1 cellular context compared by ENCODE assay signal in genomic region chr3:142026333-142026732, GRCh38.
TF ChIP-seq lines count a peak whose summit lies in the region.

No MANE protein-coding gene starts in this region.

TF ChIP-seq in H1, 55 proteins besides CTCF, POLR2A, EP300 and RAD21:
- TF ChIP-seq USF2 (IDR thresholded peaks at IDR 0.05; ENCODE audit: low read length) (no peak), SP1 (IDR thresholded peaks at IDR 0.05; ENCODE audit: low read depth, low read length) (no peak), GABPA (IDR thresholded peaks at IDR 0.05; ENCODE audit: borderline replicate concordance, insufficient read depth, low read length) (no peak), KDM1A (IDR thresholded peaks at IDR 0.05; ENCODE audit: borderline replicate concordance, low read length) (no peak), TAF1 (IDR thresholded peaks at IDR 0.05; ENCODE audit: low read depth, low read length) (no peak), EGR1 (IDR thresholded peaks at IDR 0.05; ENCODE audit: borderline replicate concordance, low read depth, low read length) (no peak), KDM4A (IDR thresholded peaks at IDR 0.05; ENCODE audit: low read depth, low read length, severe bottlenecking) (no peak), SIRT6 (IDR thresholded peaks at IDR 0.05; ENCODE audit: low read length) (no peak), KDM5A (IDR thresholded peaks at IDR 0.05; ENCODE audit: low read length) (no peak), CBX8 (IDR thresholded peaks at IDR 0.05; ENCODE audit: borderline replicate concordance, low read depth, low read length) (no peak), GTF2F1 (IDR thresholded peaks at IDR 0.05; ENCODE audit: borderline replicate concordance, low read depth, low read length) (no peak), SP2 (IDR thresholded peaks at IDR 0.05; ENCODE audit: low read length) (no peak), SAP30 (IDR thresholded peaks at IDR 0.05; ENCODE audit: insufficient read depth, insufficient replicate concordance, low read length) (no peak), HDAC6 (IDR thresholded peaks at IDR 0.05; ENCODE audit: low read depth, low read length) (no peak), POLR2AphosphoS5 (IDR thresholded peaks at IDR 0.05; ENCODE audit: low read depth, low read length) (no peak)
